Comparison of ENCODE assay signal across 8 cellular contexts in genomic region chr15:40279437-40280141, GRCh38. TPM values are rescaled to one million over a fixed set of nuclear protein-coding genes. Genes with fewer than 3 reads are reported as not detected.
DNase-seq lines count a peak whose midpoint lies in the region; TF ChIP-seq lines count a peak whose summit lies in the region.

No MANE protein-coding gene starts in this region.

- no peak overlapping the region for H3K9ac ChIP-seq in parathyroid adenoma

- H3K27me3 ChIP-seq in parathyroid adenoma (ENCODE audit: control insufficient read depth, insufficient read depth, low read length): no peaks in the 10 kb centered on the region

- H2AFZ ChIP-seq in parathyroid adenoma: no peak overlapping the region

- no peak overlapping the region for H3K4me3 ChIP-seq in parathyroid adenoma (ENCODE audit: low read depth, low read length)

- H3K36me3 ChIP-seq in parathyroid adenoma (ENCODE audit: control insufficient read depth, insufficient read depth, low read length): no peaks in the 10 kb centered on the region

- H3K27ac ChIP-seq in parathyroid adenoma: no peak overlapping the region

- intact Hi-C loops in head of caudate nucleus (cut with DNase I): loop anchor here (5.0 kb wide), 1 partner anchor 143 kb away; no protein-coding TSS in a partner anchor

- DNase-seq in C1 segment of cervical spinal cord (lab: John Stamatoyannopoulos, UW) (peak in 12 of 14 donors; percentile 15 to 72 (median 42)), HEK293T (ENCODE audit: extremely low spot score) (peak; percentile 61), RPMI8226 (peak; percentile 59), head of caudate nucleus (peak; percentile 51 to 91 (median 81)), ureter (ENCODE audit: low spot score) (peak; percentile 73), NCI-H2227 treated with DMSO at 0.1 percent for 48 hours (lab: John Stamatoyannopoulos, UW) (no peak)
- peak; percentile 36 to 70 (median 61) for DNase-seq in activated naive CD4-positive, alpha-beta T cell (lab: John Stamatoyannopoulos, UW)

- no peaks in the 10 kb centered on the region for H3K79me2 ChIP-seq in parathyroid adenoma

- no peak overlapping the region for H3K4me2 ChIP-seq in parathyroid adenoma (ENCODE audit: low read length)

- H3K9me3 ChIP-seq in parathyroid adenoma (ENCODE audit: control insufficient read depth, low read length): no peaks in the 10 kb centered on the region

- TF ChIP-seq CTCF in parathyroid adenoma (IDR thresholded peaks at IDR 0.05): peak; percentile 89

- POLR2A ChIA-PET in HEK293T (lab: Yijun Ruan, JAX): interaction anchor here (0.6 to 1.0 kb wide), 3 partner anchors 31 to 240 kb away, joined by 3 read pairs; no protein-coding TSS in a partner anchor

- peaks cover 2% of the 10 kb centered on the region for H3K4me1 ChIP-seq in parathyroid adenoma

- CTCF ChIA-PET in HEK293T (lab: Yijun Ruan, JAX): interaction anchor here (0.6 to 4.2 kb wide), 27 partner anchors 9 to 259 kb away, joined by 3 to 55 read pairs (median 4); partner anchors contain the start of genes CCDC9B, DISP2, PAK6 and PLCB2

TF ChIP-seq in HEK293T, 16 proteins besides CTCF, POLR2A, EP300 and RAD21:
- no peak for TF ChIP-seq ELF4 (IDR thresholded peaks at IDR 0.05)
- no peak for TF ChIP-seq TARDBP (IDR thresholded peaks at IDR 0.05)
- no peak for TF ChIP-seq ZNF384 (IDR thresholded peaks at IDR 0.05)
- no peak for TF ChIP-seq HDGF (IDR thresholded peaks at IDR 0.05; ENCODE audit: borderline replicate concordance)
- no peak for TF ChIP-seq FOXK2 (IDR thresholded peaks at IDR 0.05)
- TF ChIP-seq PKNOX1 (IDR thresholded peaks at IDR 0.05): no peak
- TF ChIP-seq FOXM1 (IDR thresholded peaks at IDR 0.05; ENCODE audit: borderline replicate concordance): no peak
- TF ChIP-seq FOXA1 (IDR thresholded peaks at IDR 0.05): no peak
- no peak for TF ChIP-seq SUZ12 (IDR thresholded peaks at IDR 0.05)
- TF ChIP-seq SP1 (IDR thresholded peaks at IDR 0.05): no peak
- no peak for TF ChIP-seq BHLHE40 (IDR thresholded peaks at IDR 0.05; ENCODE audit: borderline replicate concordance)
- no peak for TF ChIP-seq CTBP1 (IDR thresholded peaks at IDR 0.05; ENCODE audit: borderline replicate concordance)
TF ChIP-seq in HEK293T: peak in this region for 0.

RNA-seq across cellular contexts. Expression of gene ANKRD63, which starts 3.3 kb away (rescaled TPM):
- not detected for total RNA-seq in ureter

RNA-seq across cellular contexts. Expression of gene PLCB2, which starts 28.1 kb away (rescaled TPM):
- total RNA-seq in ureter: 26.9 TPM

RNA-seq across cellular contexts. Expression of gene PAK6, which starts 40.7 kb away (rescaled TPM):
- 29.5 TPM for total RNA-seq in ureter

RNA-seq across cellular contexts. Expression of gene INAFM2, which starts 43.9 kb away (rescaled TPM):
- 26.2 TPM for total RNA-seq in ureter
